In the genomic region with DNA sequence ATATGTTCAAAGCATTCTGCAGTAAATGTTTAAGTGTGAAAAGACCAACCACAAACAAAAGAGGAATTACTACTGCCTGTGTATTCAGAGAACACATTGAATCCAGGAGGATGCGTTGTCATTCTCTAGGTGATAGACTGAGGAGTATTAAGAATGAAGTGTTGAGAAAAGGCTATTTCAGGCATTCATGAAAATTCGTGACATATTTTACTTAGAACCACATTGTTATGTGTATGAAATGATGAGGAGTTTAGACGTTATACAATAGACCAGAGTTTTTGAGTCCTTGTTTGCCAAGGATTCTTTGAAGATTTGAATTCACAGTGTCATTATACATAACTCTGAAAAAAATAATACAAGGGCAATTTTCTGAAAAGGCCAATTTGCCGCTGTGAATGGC, we compare ENCODE assay signal across 18 cellular contexts.
A peak's percentile ranks its signal among the peaks of the same experiment; 100 is the strongest.
DNase-seq lines count a peak whose midpoint lies in the region; ATAC-seq and TF ChIP-seq lines count a peak whose summit lies in the region.
"Had no signal": no experiment of that assay in that cellular context is flagged by ENCODE, and none has a peak within 500 bp of the region (broad histone marks: within the 10 kb centered on the region; RNA-seq: fewer than 3 reads in every experiment).

No MANE protein-coding gene starts in this region.

- H3K4me1 ChIP-seq in breast epithelium (no peaks in the 10 kb centered on the region), endodermal cell (ENCODE audit: control insufficient read depth, insufficient read depth, low read length) (peaks cover 4% of the 10 kb centered on the region)
- H3K4me1 ChIP-seq: A549, Caco-2 had no signal

- H3K4me3 ChIP-seq in breast epithelium (no peak overlapping the region), endodermal cell (ENCODE audit: low read length) (no peak overlapping the region)
- H3K4me3 ChIP-seq: A549; BLaER1 treated with 17β-estradiol and CSF1 and Interleukin-3, amounts not matched to agents 10 nM and 100 nM had no signal

- H3K4me1 Mint-ChIP-seq in MCF 10A (ENCODE audit: insufficient read depth, unreplicated experiment) (no peaks in the 10 kb centered on the region), endodermal cell (peaks cover 19% of the 10 kb centered on the region), nephron progenitor cell (no peaks in the 10 kb centered on the region)
- H3K4me1 Mint-ChIP-seq: B cell had no signal

- BruUV-seq in MCF 10A (replicated peaks; lab: Mats Ljungman, UMichigan), result no TSS peak

- H3K9me3 ChIP-seq in breast epithelium (no peaks in the 10 kb centered on the region), endodermal cell (ENCODE audit: control insufficient read depth, low read length) (no peaks in the 10 kb centered on the region)
- H3K9me3 ChIP-seq: A549; BLaER1 treated with 17β-estradiol and CSF1 and Interleukin-3, amounts not matched to agents 10 nM and 100 nM; Caco-2 had no signal

- DNase-seq in MCF 10A (ENCODE audit: unreplicated experiment) (no peak), breast epithelium (ENCODE audit: low spot score in 2 of 2) (no peak), endodermal cell (no peak), nephron progenitor cell (no peak), NCI-H2171 (lab: John Stamatoyannopoulos, UW) (no peak), HuH-7 (ENCODE audit: low spot score) (no peak)
- DNase-seq: AML-193; Caco-2; Calu3; CD4-positive, alpha-beta T cell; CD8-positive, alpha-beta T cell; DMS79 treated with DMSO at 0.1 percent for 48 hours; GF-D8 had no signal

- no peaks in the 10 kb centered on the region for H3K9me3 Mint-ChIP-seq in MCF 10A (ENCODE audit: unreplicated experiment)
- H3K9me3 Mint-ChIP-seq in endodermal cell, result peaks cover 2% of the 10 kb centered on the region
- no peaks in the 10 kb centered on the region for H3K9me3 Mint-ChIP-seq in nephron progenitor cell
- H3K9me3 Mint-ChIP-seq: CD4-positive, alpha-beta T cell; CD8-positive, alpha-beta T cell had no signal

- H3K36me3 Mint-ChIP-seq in MCF 10A (ENCODE audit: insufficient read depth, unreplicated experiment) (no peaks in the 10 kb centered on the region), endodermal cell (ENCODE audit: low read depth) (peaks cover 2% of the 10 kb centered on the region), nephron progenitor cell (ENCODE audit: low read depth) (no peaks in the 10 kb centered on the region)

- CTCF ChIA-PET in MCF 10A (lab: Yijun Ruan, JAX), result no interaction called here

- H3K27ac ChIP-seq in breast epithelium, result no peak overlapping the region
- H3K27ac ChIP-seq in endodermal cell (ENCODE audit: low read depth, low read length), result no peak overlapping the region
- H3K27ac ChIP-seq: A549; BLaER1 treated with 17β-estradiol and CSF1 and Interleukin-3, amounts not matched to agents 10 nM and 100 nM; C4-2B had no signal

- no peak for TF ChIP-seq POLR2A in breast epithelium (IDR thresholded peaks at IDR 0.05)

- H3K36me3 ChIP-seq in breast epithelium, result no peaks in the 10 kb centered on the region
- H3K36me3 ChIP-seq in endodermal cell (ENCODE audit: control insufficient read depth, insufficient read depth, low read length), result no peaks in the 10 kb centered on the region
- H3K36me3 ChIP-seq: BLaER1 treated with 17β-estradiol and CSF1 and Interleukin-3, amounts not matched to agents 10 nM and 100 nM had no signal

- intact Hi-C loops in MCF 10A (cut with micrococcal nuclease) (no loop called here), breast epithelium (cut with DNase I; ENCODE audit: low total_unique reads) (no loop called here)

- TF ChIP-seq CTCF in MCF 10A (IDR thresholded peaks at IDR 0.05; ENCODE audit: unreplicated experiment) (no peak), breast epithelium (IDR thresholded peaks at IDR 0.05) (no peak), endodermal cell (conservative IDR thresholded peaks at IDR 0.05) (no peak), nephron progenitor cell (IDR thresholded peaks at IDR 0.05) (no peak)

- POLR2A ChIA-PET in MCF 10A (lab: Yijun Ruan, JAX), result no interaction called here

- no peak for ATAC-seq in GM18873 (IDR thresholded peaks at IDR 0.05; ENCODE audit: low FRiP score, unreplicated experiment)
- ATAC-seq: A549; CD8-positive, alpha-beta T cell had no signal

- H3K27me3 ChIP-seq in breast epithelium (no peaks in the 10 kb centered on the region), endodermal cell (ENCODE audit: control insufficient read depth, insufficient read depth, low read length, poor library complexity, severe bottlenecking) (no peaks in the 10 kb centered on the region)
- H3K27me3 ChIP-seq: BLaER1 treated with 17β-estradiol and CSF1 and Interleukin-3, amounts not matched to agents 10 nM and 100 nM had no signal

- no peak overlapping the region for H3K9ac ChIP-seq in endodermal cell (ENCODE audit: extremely low read depth, low read length, poor library complexity, severe bottlenecking)
- H3K9ac ChIP-seq: BLaER1 treated with 17β-estradiol and CSF1 and Interleukin-3, amounts not matched to agents 10 nM and 100 nM had no signal

- H3K27me3 Mint-ChIP-seq in MCF 10A (ENCODE audit: insufficient read depth, unreplicated experiment) (no peaks in the 10 kb centered on the region), endodermal cell (ENCODE audit: insufficient read depth) (no peaks in the 10 kb centered on the region), nephron progenitor cell (ENCODE audit: low read depth, poor library complexity) (no peaks in the 10 kb centered on the region)
- H3K27me3 Mint-ChIP-seq: B cell; CD4-positive, alpha-beta T cell had no signal

- H3K27ac Mint-ChIP-seq in MCF 10A (ENCODE audit: low read depth, unreplicated experiment), result peak overlapping the region; percentile 16
- peak overlapping the region; percentile 69 for H3K27ac Mint-ChIP-seq in endodermal cell
- peak overlapping the region; percentile 4 for H3K27ac Mint-ChIP-seq in nephron progenitor cell
- H3K27ac Mint-ChIP-seq: B cell; CD4-positive, alpha-beta T cell; CD8-positive, alpha-beta T cell had no signal

- H3K4me3 Mint-ChIP-seq in MCF 10A (ENCODE audit: unreplicated experiment) (no peak overlapping the region), endodermal cell (no peak overlapping the region), nephron progenitor cell (no peak overlapping the region)
- H3K4me3 Mint-ChIP-seq: B cell; CD4-positive, alpha-beta T cell; CD8-positive, alpha-beta T cell had no signal

- 67 to 71% methylated on average over 2 to 4 of the region's 4 CpGs for WGBS in endodermal cell (ENCODE audit: insufficient coverage in 1 of 2, insufficient read length in 1 of 2), 2 experiments

Comparison
In these comparisons a context has a peak if more than half of its experiments do, and no peak if none do; other contexts are left out.
1. H3K27ac Mint-ChIP-seq: peak in every context shown above with its lines; median percentile 69 in endodermal cell; 16 in MCF 10A; 4 in nephron progenitor cell.